ENCODE assay signal across 8 cellular contexts in the genomic region with DNA sequence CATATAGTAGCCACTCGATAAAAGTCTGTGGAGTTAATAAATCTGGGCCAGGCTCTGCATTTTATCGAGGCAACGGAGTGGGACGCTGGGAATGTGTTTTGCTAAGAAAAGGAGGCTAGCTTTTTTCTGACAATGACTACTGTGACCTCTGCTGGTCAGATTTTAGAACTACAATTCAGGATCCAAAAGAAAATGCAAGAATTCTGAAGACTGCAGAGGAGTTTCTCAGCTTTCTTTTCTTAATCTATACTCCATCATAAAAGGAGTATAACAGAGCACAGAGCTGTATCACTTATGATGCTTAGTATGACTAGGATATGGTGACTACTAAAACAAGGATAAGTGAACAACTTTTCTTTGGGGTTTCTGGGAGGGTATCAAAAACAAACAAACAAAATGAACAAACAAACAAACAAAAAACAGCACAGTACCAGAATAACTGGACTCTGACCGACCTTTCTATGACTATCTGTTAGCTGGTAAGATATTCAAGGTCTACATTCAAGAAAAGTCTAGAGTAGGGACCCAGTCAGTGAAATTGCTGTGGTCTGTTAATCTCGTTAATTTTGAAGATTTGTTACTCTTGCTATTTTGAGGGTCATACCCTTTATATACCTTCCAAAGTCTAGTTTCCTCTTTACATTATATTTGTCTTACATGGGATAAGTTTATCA. TPM values are rescaled to one million over a fixed set of nuclear protein-coding genes. Genes with fewer than 3 reads are reported as not detected.
DNase-seq lines count a peak whose midpoint lies in the region; ATAC-seq and TF ChIP-seq lines count a peak whose summit lies in the region.

No MANE protein-coding gene starts in this region.

- peak overlapping the region; percentile 90 for H3K4me2 ChIP-seq in GM23248 (ENCODE audit: unreplicated experiment)

- no peak overlapping the region for H3K27ac Mint-ChIP-seq in CD8-positive, alpha-beta T cell

- H3F3A ChIP-seq in GM23248 (ENCODE audit: insufficient read depth), result no peaks in the 10 kb centered on the region

- DNase-seq in CD8-positive, alpha-beta T cell, result no peak
- DNase-seq in GM23248, result peak; percentile 69
- DNase-seq in NCI-H2196 treated with DMSO at 0.1 percent for 48 hours (lab: John Stamatoyannopoulos, UW; ENCODE audit: unreplicated experiment), result peak; percentile 60
- peak; percentile 78 for DNase-seq in astrocyte of the hippocampus (ENCODE audit: low read depth, low spot score)
- DNase-seq in iPS-NIHi7 (ENCODE audit: extremely low spot score), result peak; percentile 46
- peak; percentile 87 for DNase-seq in superior temporal gyrus (ENCODE audit: extremely low spot score)

- ATAC-seq in CD8-positive, alpha-beta T cell, result no peak
- ATAC-seq in GM19023 (IDR thresholded peaks at IDR 0.05; ENCODE audit: unreplicated experiment) (no peak), HG02970 (IDR thresholded peaks at IDR 0.05; ENCODE audit: low FRiP score, unreplicated experiment) (no peak)

- no peak overlapping the region for H3K9ac ChIP-seq in GM23248

- intact Hi-C loops in CD8-positive, alpha-beta T cell (cut with DNase I, micrococcal nuclease), result loop anchor here in 1 of 2 experiments (1.0 to 5.0 kb wide), 2 partner anchors 152 to 1341 kb away; no protein-coding TSS in a partner anchor

- no peak overlapping the region for H3K4me3 Mint-ChIP-seq in CD8-positive, alpha-beta T cell

- H4K20me1 ChIP-seq in GM23248 (ENCODE audit: insufficient read depth), result no peaks in the 10 kb centered on the region

- no peaks in the 10 kb centered on the region for H3K9me3 Mint-ChIP-seq in CD8-positive, alpha-beta T cell

- TF ChIP-seq CTCF in CD8-positive, alpha-beta T cell (IDR thresholded peaks at IDR 0.05), result peak; percentile 72

- H3K9me3 ChIP-seq in CD8-positive, alpha-beta T cell (ENCODE audit: low read length), result no peaks in the 10 kb centered on the region
- H3K9me3 ChIP-seq in GM23248 (ENCODE audit: low read depth), result no peaks in the 10 kb centered on the region

- no peak overlapping the region for H3K27ac ChIP-seq in CD8-positive, alpha-beta T cell (ENCODE audit: low read depth, low read length)
- no peak overlapping the region for H3K27ac ChIP-seq in GM23248

- H3K36me3 ChIP-seq in CD8-positive, alpha-beta T cell (ENCODE audit: insufficient read depth, low read length), result no peaks in the 10 kb centered on the region
- H3K36me3 ChIP-seq in GM23248 (ENCODE audit: low read depth), result no peaks in the 10 kb centered on the region

- H3K27me3 Mint-ChIP-seq in CD8-positive, alpha-beta T cell (ENCODE audit: low read depth), result peaks cover 10% of the 10 kb centered on the region

- H3K9me2 ChIP-seq in GM23248 (ENCODE audit: insufficient read depth), result no peaks in the 10 kb centered on the region

- WGBS in GM23248 (ENCODE audit: low coverage in 1 of 2, low lambda C conversion rate in 2 of 2, missing lambda C conversion rate in 2 of 2), 2 experiments, result 11 to 17% methylated on average over 6 of the region's 6 CpGs

- no peaks in the 10 kb centered on the region for H3K27me3 ChIP-seq in CD8-positive, alpha-beta T cell (ENCODE audit: insufficient read depth, low read length)
- H3K27me3 ChIP-seq in GM23248 (replicated peaks; ENCODE audit: insufficient read depth), result no peaks in the 10 kb centered on the region

- H3K79me2 ChIP-seq in GM23248 (ENCODE audit: insufficient read depth), result no peaks in the 10 kb centered on the region

- peak overlapping the region; percentile 74 for H2AFZ ChIP-seq in GM23248

- CTCF ChIA-PET in CD8-positive, alpha-beta T cell (lab: Charles Lee), result interaction anchor here (1.1 to 2.7 kb wide), 9 partner anchors 9 to 153 kb away, joined by 3 to 10 read pairs (median 6); no protein-coding TSS in a partner anchor

- in situ Hi-C loops in GM23248 (cut with MboI), result loop anchor here (10.0 kb wide), 1 partner anchor 154 kb away; no protein-coding TSS in a partner anchor

- H3K4me1 Mint-ChIP-seq in CD8-positive, alpha-beta T cell (ENCODE audit: low read depth), result no peaks in the 10 kb centered on the region

- no peak overlapping the region for H3K4me3 ChIP-seq in CD8-positive, alpha-beta T cell (ENCODE audit: low read depth, low read length)
- H3K4me3 ChIP-seq in GM23248, result peak overlapping the region; percentile 58

- POLR2A ChIA-PET in CD8-positive, alpha-beta T cell (lab: Charles Lee), result no interaction called here

- no peaks in the 10 kb centered on the region for H3K4me1 ChIP-seq in CD8-positive, alpha-beta T cell (ENCODE audit: insufficient read depth, low read length)
- H3K4me1 ChIP-seq in GM23248 (ENCODE audit: insufficient read depth), result no peaks in the 10 kb centered on the region

- no peaks in the 10 kb centered on the region for H3K36me3 Mint-ChIP-seq in CD8-positive, alpha-beta T cell

RNA-seq across cellular contexts. Expression of gene CER1, which starts 46.2 kb away (rescaled TPM):
- not detected for total RNA-seq in CD8-positive, alpha-beta T cell
- total RNA-seq in GM23248 (2014; rRNA removed; shearing (Covaris generic)), result not detected in 2 replicates
- polyA plus RNA-seq in GM23248 (2016; fragmentation: Nextera tagmentation; extraction: Ambion mirVana), result not detected in 2 replicates

Comparison
In these comparisons a context has a peak if more than half of its experiments do, and no peak if none do; other contexts are left out.
1. DNase-seq: peak in GM23248 (single experiment), NCI-H2196 treated with DMSO at 0.1 percent for 48 hours (single experiment), astrocyte of the hippocampus (single experiment), iPS-NIHi7 (single experiment) and superior temporal gyrus (single experiment); none in CD8-positive, alpha-beta T cell (0 of 7).